32 cellular contexts compared by ENCODE assay signal in genomic region chr2:177038772-177039484, GRCh38.
A peak's percentile ranks its signal among the peaks of the same experiment; 100 is the strongest.
DNase-seq lines count a peak whose midpoint lies in the region; FAIRE-seq and TF ChIP-seq lines count a peak whose summit lies in the region.
"Had no signal": no experiment of that assay in that cellular context is flagged by ENCODE, and none has a peak within 500 bp of the region (broad histone marks: within the 10 kb centered on the region; RNA-seq: fewer than 3 reads in every experiment).

No MANE protein-coding gene starts in this region.

- no peaks in the 10 kb centered on the region for H3K36me3 ChIP-seq in SK-N-MC (ENCODE audit: insufficient read depth, low read length)
- H3K36me3 ChIP-seq in small intestine (ENCODE audit: control insufficient read depth in 2 of 2, insufficient read depth in 2 of 2, low read length in 2 of 2): no peaks in the 10 kb centered on the region
- H3K36me3 ChIP-seq: esophagus muscularis mucosa, pancreas, right atrium auricular region, SJSA1, spleen, upper lobe of right lung had no signal

- peak overlapping the region; percentile 57 for H3K9ac ChIP-seq in SK-N-MC (ENCODE audit: insufficient read length)

- no peak overlapping the region for H3K27ac Mint-ChIP-seq in activated CD4-positive, alpha-beta memory T cell treated with anti-CD3 and anti-CD28 coated beads for 36 hours
- H3K27ac Mint-ChIP-seq in T-helper 2 cell treated with Interferon-gamma antibody and Interleukin-4, amounts not matched to agents 5 μg/mL and 100 μg/mL, for 36 hours: no peak overlapping the region
- no peak overlapping the region for H3K27ac Mint-ChIP-seq in activated CD4-positive, alpha-beta T cell treated with anti-CD3 and anti-CD28 coated beads, Interleukin-2, amount 10 ng/mL, durations not matched to agents 24 days and 14 days
- H3K27ac Mint-ChIP-seq: activated naive CD4-positive, alpha-beta T cell treated with anti-CD3 and anti-CD28 coated beads, Interleukin-2, amount 50 U/mL, for 72 hours; IgD-negative memory B cell; T-helper 1 cell treated with Interleukin-12 subunit alpha and Interleukin-12 subunit beta and Interleukin-4 antibody, amounts not matched to agents 30 μg/mL and 1 μg/mL, for 36 hours had no signal

- no peaks in the 10 kb centered on the region for H3K9me3 Mint-ChIP-seq in activated CD4-positive, alpha-beta memory T cell treated with anti-CD3 and anti-CD28 coated beads for 36 hours
- H3K9me3 Mint-ChIP-seq in T-helper 2 cell treated with Interferon-gamma antibody and Interleukin-4, amounts not matched to agents 5 μg/mL and 100 μg/mL, for 36 hours: no peaks in the 10 kb centered on the region
- no peaks in the 10 kb centered on the region for H3K9me3 Mint-ChIP-seq in activated CD4-positive, alpha-beta T cell treated with anti-CD3 and anti-CD28 coated beads, Interleukin-2, amount 10 ng/mL, durations not matched to agents 24 days and 14 days
- H3K9me3 Mint-ChIP-seq: IgD-negative memory B cell; natural killer cell treated with Interleukin-12 subunit alpha and Interleukin-12 subunit beta and Interleukin-15 and Interleukin-18, amount 100 ng/mL, for 72 hours; T-helper 1 cell treated with Interleukin-12 subunit alpha and Interleukin-12 subunit beta and Interleukin-4 antibody, amounts not matched to agents 30 μg/mL and 1 μg/mL, for 36 hours had no signal

- peak overlapping the region; percentile 92 for H3K27ac ChIP-seq in SK-N-MC
- no peak overlapping the region for H3K27ac ChIP-seq in small intestine (ENCODE audit: low read depth in 1 of 2, low read length in 1 of 2)
- H3K27ac ChIP-seq: esophagus muscularis mucosa, pancreas, right atrium auricular region, SJSA1, spleen, upper lobe of right lung had no signal

- no peaks in the 10 kb centered on the region for H3K36me3 Mint-ChIP-seq in activated CD4-positive, alpha-beta memory T cell treated with anti-CD3 and anti-CD28 coated beads for 36 hours
- H3K36me3 Mint-ChIP-seq in T-helper 2 cell treated with Interferon-gamma antibody and Interleukin-4, amounts not matched to agents 5 μg/mL and 100 μg/mL, for 36 hours (ENCODE audit: low read depth): no peaks in the 10 kb centered on the region
- H3K36me3 Mint-ChIP-seq in activated CD4-positive, alpha-beta T cell treated with anti-CD3 and anti-CD28 coated beads, Interleukin-2, amount 10 ng/mL, durations not matched to agents 24 days and 14 days (ENCODE audit: low read depth): no peaks in the 10 kb centered on the region
- H3K36me3 Mint-ChIP-seq: activated naive CD4-positive, alpha-beta T cell treated with anti-CD3 and anti-CD28 coated beads, Interleukin-2, amount 50 U/mL, for 72 hours; natural killer cell treated with Interleukin-12 subunit alpha and Interleukin-12 subunit beta and Interleukin-15 and Interleukin-18, amount 100 ng/mL, for 72 hours had no signal

- no peaks in the 10 kb centered on the region for H3K4me1 Mint-ChIP-seq in activated CD4-positive, alpha-beta memory T cell treated with anti-CD3 and anti-CD28 coated beads for 36 hours (ENCODE audit: low read depth)
- H3K4me1 Mint-ChIP-seq in T-helper 2 cell treated with Interferon-gamma antibody and Interleukin-4, amounts not matched to agents 5 μg/mL and 100 μg/mL, for 36 hours (ENCODE audit: low read depth): no peaks in the 10 kb centered on the region
- H3K4me1 Mint-ChIP-seq in activated CD4-positive, alpha-beta T cell treated with anti-CD3 and anti-CD28 coated beads, Interleukin-2, amount 10 ng/mL, durations not matched to agents 24 days and 14 days: no peaks in the 10 kb centered on the region
- H3K4me1 Mint-ChIP-seq: IgD-negative memory B cell had no signal

- DNase-seq in GM03348 (ENCODE audit: low spot score) (peak; percentile 19), SK-N-MC (ENCODE audit: low read depth, low spot score) (peak; percentile 72), foreskin fibroblast (peak; percentile 12 to 48), small intestine (peak; percentile 9), NCI-H1417 treated with DMSO at 0.1 percent for 48 hours (lab: John Stamatoyannopoulos, UW) (no peak)
- no peak for DNase-seq in activated CD4-positive, alpha-beta memory T cell treated with anti-CD3 and anti-CD28 coated beads for 36 hours
- DNase-seq in T-helper 2 cell treated with Interferon-gamma antibody and Interleukin-4, amounts not matched to agents 5 μg/mL and 100 μg/mL, for 36 hours (ENCODE audit: low spot score): no peak
- no peak for DNase-seq in activated CD4-positive, alpha-beta T cell treated with anti-CD3 and anti-CD28 coated beads, Interleukin-2, amount 10 ng/mL, durations not matched to agents 24 days and 14 days
- DNase-seq: activated CD4-positive, alpha-beta T cell treated with anti-CD3 and anti-CD28 coated beads for 1 hour; activated T-cell treated with anti-CD3 and anti-CD28 coated beads for 4 hours; anterior cingulate cortex; Calu3; cortex of kidney; DMS79 treated with DMSO at 0.1 percent for 48 hours; GOT3; NCI-H1105; NCI-H1930; NCI-H2227 treated with DMSO at 0.1 percent for 48 hours; pancreas; spleen; stimulated activated CD4-positive, alpha-beta T cell treated with anti-CD3 and anti-CD28 coated beads, Interleukin-2, amount 100 ng/mL, for 48 hours; substantia nigra; upper lobe of right lung had no signal

- H3K27me3 Mint-ChIP-seq in activated CD4-positive, alpha-beta memory T cell treated with anti-CD3 and anti-CD28 coated beads for 36 hours: peaks cover 24% of the 10 kb centered on the region
- peaks cover 24% of the 10 kb centered on the region for H3K27me3 Mint-ChIP-seq in T-helper 2 cell treated with Interferon-gamma antibody and Interleukin-4, amounts not matched to agents 5 μg/mL and 100 μg/mL, for 36 hours (ENCODE audit: low read depth)
- peaks cover 25% of the 10 kb centered on the region for H3K27me3 Mint-ChIP-seq in activated CD4-positive, alpha-beta T cell treated with anti-CD3 and anti-CD28 coated beads, Interleukin-2, amount 10 ng/mL, durations not matched to agents 24 days and 14 days

- H3K9me3 ChIP-seq in SK-N-MC (ENCODE audit: low read depth, low read length) (no peaks in the 10 kb centered on the region), small intestine (ENCODE audit: control insufficient read depth, low read depth) (no peaks in the 10 kb centered on the region)
- H3K9me3 ChIP-seq: esophagus muscularis mucosa, pancreas, right atrium auricular region, SJSA1, spleen, upper lobe of right lung had no signal

- no peak for FAIRE-seq in small intestine (lab: Jason Lieb, UNC)
- FAIRE-seq: islet of Langerhans, pancreas, RCC 7860 had no signal

- 14 to 54% (median 31%) methylated on average over 14 of the region's 14 CpGs for WGBS in small intestine, 3 donors

- H3K4me3 ChIP-seq in SK-N-MC (peak overlapping the region; percentile 73), foreskin fibroblast (ENCODE audit: low read depth in 1 of 2, low read length in 2 of 2) (no peak overlapping the region), small intestine (ENCODE audit: low read depth in 1 of 2, low read length in 2 of 2) (no peak overlapping the region)
- H3K4me3 ChIP-seq: esophagus muscularis mucosa, pancreas, right atrium auricular region, SJSA1, spleen, upper lobe of right lung had no signal

- POLR2A ChIA-PET in activated CD4-positive, alpha-beta memory T cell treated with anti-CD3 and anti-CD28 coated beads for 36 hours (lab: Charles Lee): no interaction called here

- H3K4me3 Mint-ChIP-seq in activated CD4-positive, alpha-beta memory T cell treated with anti-CD3 and anti-CD28 coated beads for 36 hours: no peak overlapping the region
- no peak overlapping the region for H3K4me3 Mint-ChIP-seq in T-helper 2 cell treated with Interferon-gamma antibody and Interleukin-4, amounts not matched to agents 5 μg/mL and 100 μg/mL, for 36 hours
- H3K4me3 Mint-ChIP-seq in activated CD4-positive, alpha-beta T cell treated with anti-CD3 and anti-CD28 coated beads, Interleukin-2, amount 10 ng/mL, durations not matched to agents 24 days and 14 days: no peak overlapping the region
- H3K4me3 Mint-ChIP-seq: IgD-negative memory B cell; natural killer cell treated with Interleukin-12 subunit alpha and Interleukin-12 subunit beta and Interleukin-15 and Interleukin-18, amount 100 ng/mL, for 72 hours; T-helper 1 cell treated with Interleukin-12 subunit alpha and Interleukin-12 subunit beta and Interleukin-4 antibody, amounts not matched to agents 30 μg/mL and 1 μg/mL, for 36 hours had no signal

- no peak for TF ChIP-seq CTCF in foreskin fibroblast (IDR thresholded peaks at IDR 0.05; ENCODE audit: low read depth, low read length)

- intact Hi-C loops in activated CD4-positive, alpha-beta memory T cell treated with anti-CD3 and anti-CD28 coated beads for 36 hours (cut with micrococcal nuclease): no loop called here
- intact Hi-C loops in activated CD4-positive, alpha-beta T cell treated with anti-CD3 and anti-CD28 coated beads, Interleukin-2, amount 10 ng/mL, durations not matched to agents 24 days and 14 days (cut with micrococcal nuclease): no loop called here

- peaks cover 0 to 3% of the 10 kb centered on the region in 2 donors for H3K27me3 ChIP-seq in small intestine (ENCODE audit: control insufficient read depth in 2 of 2, insufficient read depth in 2 of 2, low read length in 2 of 2)
- H3K27me3 ChIP-seq: right atrium auricular region, SJSA1, upper lobe of right lung had no signal

- CTCF ChIA-PET in activated CD4-positive, alpha-beta memory T cell treated with anti-CD3 and anti-CD28 coated beads for 36 hours (lab: Charles Lee): interaction anchor here (0.6 kb wide), 1 partner anchor 297 kb away, joined by 3 read pairs; no protein-coding TSS in a partner anchor

- H3K4me1 ChIP-seq in small intestine (ENCODE audit: control insufficient read depth in 2 of 2, insufficient read depth in 1 of 2, low read depth in 1 of 2, low read length in 1 of 2): peaks cover 0 to 2% of the 10 kb centered on the region in 2 donors
- H3K4me1 ChIP-seq: esophagus muscularis mucosa, pancreas, right atrium auricular region, SJSA1, spleen, upper lobe of right lung had no signal

Comparison
In these comparisons a context has a peak if more than half of its experiments do, and no peak if none do; other contexts are left out.
1. DNase-seq: peak in GM03348 (single experiment), SK-N-MC (single experiment), foreskin fibroblast (2 of 2) and small intestine (single experiment); none in activated CD4-positive, alpha-beta memory T cell treated with anti-CD3 and anti-CD28 coated beads for 36 hours (single experiment), NCI-H1417 treated with DMSO at 0.1 percent for 48 hours (single experiment), T-helper 2 cell treated with Interferon-gamma antibody and Interleukin-4, amounts not matched to agents 5 μg/mL and 100 μg/mL, for 36 hours (single experiment) and activated CD4-positive, alpha-beta T cell treated with anti-CD3 and anti-CD28 coated beads, Interleukin-2, amount 10 ng/mL, durations not matched to agents 24 days and 14 days (single experiment).